8 cellular contexts compared by ENCODE assay signal in genomic region chr18:12934454-12935071, GRCh38. TPM values are rescaled to one million over a fixed set of nuclear protein-coding genes. Genes with fewer than 3 reads are reported as not detected.
DNase-seq lines count a peak whose midpoint lies in the region; ATAC-seq, FAIRE-seq and TF ChIP-seq lines count a peak whose summit lies in the region.

No MANE protein-coding gene starts in this region.

- FAIRE-seq in frontal cortex (lab: Jason Lieb, UNC), result no peak

- TF ChIP-seq POLR2A in testis (IDR thresholded peaks at IDR 0.05), result no peak

- H3K4me1 ChIP-seq in testis, result no peaks in the 10 kb centered on the region

- intact Hi-C loops in testis (cut with DNase I; ENCODE audit: low total_unique reads), result loop anchor here (5.0 kb wide), 1 partner anchor 197 kb away; no protein-coding TSS in a partner anchor

- peak; percentile 86 for DNase-seq in EL
- DNase-seq in MG63, result peak; percentile 58
- peak; percentile 84 for DNase-seq in SK-MEL-5 (ENCODE audit: low read depth, low spot score)
- peak; percentile 66 for DNase-seq in activated gamma-delta T cell treated with anti-CD3 and anti-CD28 coated beads, Interleukin-2, amount 50 U/mL, for 16 hours (ENCODE audit: low read depth)
- peak; percentile 48 to 68 for DNase-seq in frontal cortex (ENCODE audit: low spot score in 2 of 2)
- DNase-seq in osteocyte (ENCODE audit: extremely low spot score, unreplicated experiment), result peak; percentile 91
- peak; percentile 89 for DNase-seq in testis

- no peaks in the 10 kb centered on the region for H3K36me3 ChIP-seq in MG63
- H3K36me3 ChIP-seq in testis (ENCODE audit: low read depth, missing control alignments), result no peaks in the 10 kb centered on the region

- H3K9me3 ChIP-seq in MG63 (no peaks in the 10 kb centered on the region), testis (no peaks in the 10 kb centered on the region)

- no peak overlapping the region for H3K4me3 Mint-ChIP-seq in osteocyte (ENCODE audit: unreplicated experiment)

- no peak for ATAC-seq in HG03280 (IDR thresholded peaks at IDR 0.05; ENCODE audit: unreplicated experiment)

- no peak overlapping the region for H3K4me3 ChIP-seq in MG63
- H3K4me3 ChIP-seq in testis, result no peak overlapping the region

- peaks cover 5% of the 10 kb centered on the region for H3K4me1 Mint-ChIP-seq in osteocyte (ENCODE audit: unreplicated experiment)

- in situ Hi-C loops in SK-MEL-5 (cut with HindIII; ENCODE audit: low pct_unique_long_range_greater_than_20kb, low sequenced_read_pairs), result no loop called here

- H3K27ac Mint-ChIP-seq in osteocyte (ENCODE audit: unreplicated experiment), result no peak overlapping the region

- no peaks in the 10 kb centered on the region for H3K9me3 Mint-ChIP-seq in osteocyte (ENCODE audit: unreplicated experiment)

- no peak overlapping the region for H3K27ac ChIP-seq in testis

- TF ChIP-seq CTCF in osteocyte (IDR thresholded peaks at IDR 0.05) (peak; percentile 99), testis (IDR thresholded peaks at IDR 0.05) (peak; percentile 70 to 77 (median 74))

- H3K36me3 Mint-ChIP-seq in osteocyte (ENCODE audit: unreplicated experiment), result no peaks in the 10 kb centered on the region

- 47 to 57% methylated on average over 11 of the region's 11 CpGs for WGBS in testis, 2 donors

- no peaks in the 10 kb centered on the region for H3K27me3 ChIP-seq in MG63
- H3K27me3 ChIP-seq in testis, result no peaks in the 10 kb centered on the region

- H3K27me3 Mint-ChIP-seq in osteocyte (ENCODE audit: unreplicated experiment), result no peaks in the 10 kb centered on the region

RNA-seq across cellular contexts. Expression of gene SEH1L, which starts 13.2 kb away (rescaled TPM):
- total RNA-seq in MG63 (2014; rRNA removed; shearing (Covaris generic); ENCODE audit: low replicate concordance), result 64.2 and 72.9 TPM in 2 replicates
- total RNA-seq in SK-MEL-5 (2014; rRNA removed; shearing (Covaris generic)), result 24.3 and 31.5 TPM in 2 replicates
- 25.9 and 29.8 TPM in 2 replicates for polyA plus RNA-seq in SK-MEL-5 (2015; cell fraction: cytosol; rRNA removed)
- 19.6 and 50.1 TPM in 2 replicates for polyA plus RNA-seq in SK-MEL-5 (2015; cell fraction: nucleus; rRNA removed)
- total RNA-seq in frontal cortex (39.9 TPM), osteocyte (47.5 and 48.0 TPM in 2 replicates), testis (10 to 100 TPM; 37.1 to 43.5 TPM)
- 33.5 TPM for polyA plus RNA-seq in testis (ENCODE audit: insufficient read depth, low read depth, low replicate concordance)

RNA-seq across cellular contexts. Expression of gene PTPN2, which starts 50.5 kb away (rescaled TPM):
- 23.3 and 25.1 TPM in 2 replicates for total RNA-seq in MG63 (2014; rRNA removed; shearing (Covaris generic); ENCODE audit: low replicate concordance)
- 31.1 and 39.6 TPM in 2 replicates for total RNA-seq in SK-MEL-5 (2014; rRNA removed; shearing (Covaris generic))
- 14.4 and 18.4 TPM in 2 replicates for polyA plus RNA-seq in SK-MEL-5 (2015; cell fraction: cytosol; rRNA removed)
- polyA plus RNA-seq in SK-MEL-5 (2015; cell fraction: nucleus; rRNA removed), result 46.0 and 54.6 TPM in 2 replicates
- total RNA-seq in frontal cortex (40.4 TPM), osteocyte (27.1 and 28.6 TPM in 2 replicates), testis (10 to 100 TPM; 37.4 to 41.5 TPM)
- polyA plus RNA-seq in testis (ENCODE audit: insufficient read depth, low read depth, low replicate concordance), result 24.5 TPM

RNA-seq across cellular contexts. Expression of gene CEP192, which starts 56.6 kb away (rescaled TPM):
- 11.7 and 16.9 TPM in 2 replicates for total RNA-seq in MG63 (2014; rRNA removed; shearing (Covaris generic); ENCODE audit: low replicate concordance)
- 21.8 and 22.4 TPM in 2 replicates for total RNA-seq in SK-MEL-5 (2014; rRNA removed; shearing (Covaris generic))
- 11.6 and 13.1 TPM in 2 replicates for polyA plus RNA-seq in SK-MEL-5 (2015; cell fraction: cytosol; rRNA removed)
- 41.3 and 44.1 TPM in 2 replicates for polyA plus RNA-seq in SK-MEL-5 (2015; cell fraction: nucleus; rRNA removed)
- total RNA-seq in frontal cortex (73.0 TPM), osteocyte (20.4 and 22.9 TPM in 2 replicates), testis (10 to 100 TPM; 61.2 to 77.3 TPM)
- polyA plus RNA-seq in testis (ENCODE audit: insufficient read depth, low read depth, low replicate concordance), result 34.1 TPM
